ENCODE assay signal across 10 cellular contexts in genomic region chr9:98107926-98108325, GRCh38. TPM values are rescaled to one million over a fixed set of nuclear protein-coding genes. Genes with fewer than 3 reads are reported as not detected.
DNase-seq lines count a peak whose midpoint lies in the region; ATAC-seq and TF ChIP-seq lines count a peak whose summit lies in the region.
"Had no signal": no experiment of that assay in that cellular context is flagged by ENCODE, and none has a peak within 500 bp of the region (broad histone marks: within the 10 kb centered on the region; RNA-seq: fewer than 3 reads in every experiment).

No MANE protein-coding gene starts in this region.

- H3F3A ChIP-seq in DOHH2 (ENCODE audit: control insufficient read depth, insufficient read depth) = peaks cover 37% of the 10 kb centered on the region
- H3F3A ChIP-seq in SU-DHL-6 (ENCODE audit: insufficient read depth) = peaks cover 23% of the 10 kb centered on the region

- H3K9me2 ChIP-seq in DOHH2 (replicated peaks; ENCODE audit: control insufficient read depth, low read length) (no peaks in the 10 kb centered on the region), SU-DHL-6 (replicated peaks; ENCODE audit: insufficient read depth, low read length) (no peaks in the 10 kb centered on the region)

- ATAC-seq in HG02642 (IDR thresholded peaks at IDR 0.05; ENCODE audit: poor library complexity, unreplicated experiment) = peak; percentile 26

- H3K27me3 Mint-ChIP-seq in type B pancreatic cell = no peaks in the 10 kb centered on the region

- H4K20me1 ChIP-seq in DOHH2 (ENCODE audit: control insufficient read depth, insufficient read depth, low read depth, low read length) = no peaks in the 10 kb centered on the region
- H4K20me1 ChIP-seq in SU-DHL-6 (ENCODE audit: low read depth, low read length) = no peaks in the 10 kb centered on the region

- no peak overlapping the region for H2AFZ ChIP-seq in SU-DHL-6 (ENCODE audit: low read depth, low read length, severe bottlenecking)

- peaks cover 3% of the 10 kb centered on the region for H3K36me3 Mint-ChIP-seq in type B pancreatic cell

- H3K4me2 ChIP-seq in DOHH2 (ENCODE audit: low read length) (peak overlapping the region; percentile 74), SU-DHL-6 (ENCODE audit: low read depth, low read length, poor library complexity, severe bottlenecking) (peak overlapping the region; percentile 49)

- H3K9me3 Mint-ChIP-seq in type B pancreatic cell = no peaks in the 10 kb centered on the region

- H3K4me3 Mint-ChIP-seq in type B pancreatic cell = no peak overlapping the region
- H3K4me3 Mint-ChIP-seq: neural crest cell had no signal

- H3K9ac ChIP-seq in SU-DHL-6 (ENCODE audit: low read length) (peak overlapping the region; percentile 23; the same call in 1 of the 2 replicates), mucosa of rectum (ENCODE audit: low read depth in 1 of 2, low read length in 2 of 2) (peak overlapping the region in 1 of 2 donors; percentile 0)

- H3K79me2 ChIP-seq in DOHH2 (ENCODE audit: control insufficient read depth, low read length) (peaks cover 40% of the 10 kb centered on the region), SU-DHL-6 (ENCODE audit: insufficient read depth, low read length) (no peaks in the 10 kb centered on the region)

- H3K27me3 ChIP-seq in DOHH2 (ENCODE audit: control insufficient read depth, low read length) = no peaks in the 10 kb centered on the region
- H3K27me3 ChIP-seq in SU-DHL-6 (ENCODE audit: low read length) = no peaks in the 10 kb centered on the region
- no peaks in the 10 kb centered on the region for H3K27me3 ChIP-seq in mucosa of rectum (ENCODE audit: control insufficient read depth in 2 of 2, insufficient read depth in 2 of 2, low read length in 2 of 2)

- TF ChIP-seq CTCF in DOHH2 (IDR thresholded peaks at IDR 0.05; ENCODE audit: low read depth, low read length, poor library complexity, severe bottlenecking) = no peak
- no peak for TF ChIP-seq CTCF in SU-DHL-6 (IDR thresholded peaks at IDR 0.05; ENCODE audit: insufficient read depth, low read length, poor library complexity, severe bottlenecking)
- TF ChIP-seq CTCF in type B pancreatic cell (conservative IDR thresholded peaks at IDR 0.05) = no peak

- peaks cover 66% of the 10 kb centered on the region for H3K36me3 ChIP-seq in DOHH2 (ENCODE audit: control insufficient read depth, low read length)
- H3K36me3 ChIP-seq in SU-DHL-6 (ENCODE audit: low read length) = no peaks in the 10 kb centered on the region
- H3K36me3 ChIP-seq in mucosa of rectum (ENCODE audit: control insufficient read depth in 2 of 2, insufficient read depth in 2 of 2, low read length in 2 of 2) = peaks cover 17 to 28% of the 10 kb centered on the region in 2 donors

- H3K9me3 ChIP-seq in DOHH2 (ENCODE audit: control insufficient read depth, insufficient read depth, low read length) (no peaks in the 10 kb centered on the region), SU-DHL-6 (ENCODE audit: insufficient read depth, low read length) (no peaks in the 10 kb centered on the region), mucosa of rectum (ENCODE audit: control insufficient read depth in 2 of 2, low read length in 2 of 2) (no peaks in the 10 kb centered on the region)

- H3K27ac ChIP-seq in DOHH2 (ENCODE audit: low read depth, low read length) (peak overlapping the region; percentile 92), SU-DHL-6 (ENCODE audit: low read depth, low read length) (peak overlapping the region; percentile 90), mucosa of rectum (ENCODE audit: low read depth in 2 of 2, low read length in 2 of 2) (peak overlapping the region; percentile 15 to 65)

- DNase-seq in NCI-H146 treated with DMSO at 0.1 percent for 48 hours (lab: John Stamatoyannopoulos, UW; ENCODE audit: unreplicated experiment) = no peak
- DNase-seq in DMS53 treated with DMSO at 0.1 percent for 48 hours (lab: John Stamatoyannopoulos, UW; ENCODE audit: unreplicated experiment) = no peak
- no peak for DNase-seq in type B pancreatic cell (ENCODE audit: extremely low spot score, unreplicated experiment)
- DNase-seq in NK-92 (lab: John Stamatoyannopoulos, UW; ENCODE audit: unreplicated experiment) = no peak
- DNase-seq: NCI-H774 had no signal

- no peaks in the 10 kb centered on the region for H3K4me1 Mint-ChIP-seq in type B pancreatic cell (ENCODE audit: unreplicated experiment)

- H3K4me1 ChIP-seq in DOHH2 (ENCODE audit: control insufficient read depth, low read length) (peaks cover 79% of the 10 kb centered on the region), mucosa of rectum (ENCODE audit: control insufficient read depth in 2 of 2, insufficient read depth in 2 of 2, low read length in 2 of 2) (no peaks in the 10 kb centered on the region)

- peak overlapping the region; percentile 55 for H3K4me3 ChIP-seq in DOHH2 (ENCODE audit: low read length)
- H3K4me3 ChIP-seq in SU-DHL-6 (ENCODE audit: insufficient read depth, low read length, poor library complexity, severe bottlenecking) = no peak overlapping the region
- H3K4me3 ChIP-seq in mucosa of rectum (ENCODE audit: low read length in 2 of 2) = no peak overlapping the region

- H3K27ac Mint-ChIP-seq in type B pancreatic cell = no peak overlapping the region

RNA-seq across cellular contexts. Expression of gene TRIM14, which starts 11.1 kb away (rescaled TPM):
- total RNA-seq in type B pancreatic cell (ENCODE audit: low replicate concordance) = 9.9 and 18.8 TPM in 2 replicates

RNA-seq across cellular contexts. Expression of gene NANS, which starts 51.4 kb away (rescaled TPM):
- 44.6 and 48.1 TPM in 2 replicates for total RNA-seq in type B pancreatic cell (ENCODE audit: low replicate concordance)

Comparison
In these comparisons a context has a peak if more than half of its experiments do, and no peak if none do; other contexts are left out.
1. H3K27ac ChIP-seq: peak in every context shown above with its lines; median percentile 92 in DOHH2; 90 in SU-DHL-6; 40 in mucosa of rectum.